In the genomic region with DNA sequence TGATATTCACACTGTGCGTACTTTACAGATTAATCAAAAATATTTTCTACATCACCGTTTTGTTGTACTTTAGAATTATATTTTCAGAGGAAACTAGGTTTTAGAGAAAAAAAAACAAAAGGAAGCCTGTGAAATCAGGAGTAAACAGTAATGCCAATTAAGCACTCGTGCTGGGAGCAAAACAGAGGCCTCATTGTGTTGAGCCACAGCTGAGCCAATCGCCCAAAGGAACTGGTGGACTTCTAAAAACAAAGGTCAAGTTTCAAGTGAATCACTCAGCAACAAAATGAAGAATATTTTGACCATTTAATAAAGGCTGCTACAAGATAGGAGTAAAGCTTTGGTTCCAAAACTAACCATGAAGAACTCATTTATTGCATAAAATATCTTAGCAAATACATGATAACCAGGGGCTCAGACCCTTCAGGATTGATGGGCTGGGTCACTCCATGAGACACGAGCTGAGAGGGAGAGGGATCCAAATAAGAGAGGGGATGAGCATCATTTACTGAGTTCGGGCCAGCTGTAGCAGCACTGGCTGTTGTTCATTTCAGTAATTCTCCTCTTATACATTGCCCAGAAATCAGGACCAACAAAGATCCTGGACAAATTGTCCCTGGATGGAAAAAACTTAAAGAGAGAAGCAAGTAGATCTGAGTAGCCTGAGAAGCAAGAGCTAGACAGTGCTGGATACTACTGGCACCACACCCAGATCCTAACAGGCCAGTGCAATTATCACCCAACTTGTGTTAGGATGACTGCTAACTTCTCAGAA, we compare ENCODE assay signal across 15 cellular contexts. TPM values are rescaled to one million over a fixed set of nuclear protein-coding genes. Genes with fewer than 3 reads are reported as not detected.
DNase-seq lines count a peak whose midpoint lies in the region; ATAC-seq and TF ChIP-seq lines count a peak whose summit lies in the region.
"Had no signal": no experiment of that assay in that cellular context is flagged by ENCODE, and none has a peak within 500 bp of the region (broad histone marks: within the 10 kb centered on the region; RNA-seq: fewer than 3 reads in every experiment).

No MANE protein-coding gene starts in this region.

- H3K27me3 ChIP-seq in dorsolateral prefrontal cortex, result no peaks in the 10 kb centered on the region

- H3K4me3 ChIP-seq in dorsolateral prefrontal cortex (peak overlapping the region in 22 of 59 donors; percentile 1 to 45 (median 16)), mucosa of descending colon (no peak overlapping the region)
- H3K4me3 ChIP-seq: coronary artery had no signal

- TF ChIP-seq CTCF in dorsolateral prefrontal cortex (IDR thresholded peaks at IDR 0.05 in 54 of 56, conservative IDR thresholded peaks at IDR 0.05 in 2 of 56; ENCODE audit: low read depth in 1 of 56, partially characterized antibody in 56 of 56), result peak in 3 of 56 donors; percentile 11 to 17 (median 15)
- no peak for TF ChIP-seq CTCF in mucosa of descending colon (IDR thresholded peaks at IDR 0.05)

- ATAC-seq in Right ventricle myocardium superior (ENCODE audit: poor library complexity), result peak; percentile 87
- no peak for ATAC-seq in mucosa of descending colon
- ATAC-seq in GM19324 (IDR thresholded peaks at IDR 0.05; ENCODE audit: low FRiP score, unreplicated experiment), result no peak
- ATAC-seq: natural killer cell had no signal

- H3K9me3 ChIP-seq in mucosa of descending colon, result no peaks in the 10 kb centered on the region

- H3K4me1 ChIP-seq in mucosa of descending colon (ENCODE audit: low read depth), result no peaks in the 10 kb centered on the region

- intact Hi-C loops in Right ventricle myocardium superior (cut with DNase I), result no loop called here
- intact Hi-C loops in cardiac septum (cut with DNase I), result no loop called here
- intact Hi-C loops in dorsolateral prefrontal cortex (cut with DNase I), result loop anchor here in 1 of 2 donors (2.0 kb wide), 1 partner anchor 20 kb away; no protein-coding TSS in a partner anchor
- intact Hi-C loops in mucosa of descending colon (cut with DNase I, micrococcal nuclease), result no loop called here

- H3K27ac ChIP-seq in dorsolateral prefrontal cortex (peak overlapping the region; percentile 77 to 99 (median 96)), temporal lobe (ENCODE audit: low read depth, low read length) (peak overlapping the region; percentile 100)

- no peaks in the 10 kb centered on the region for H3K36me3 ChIP-seq in mucosa of descending colon (ENCODE audit: low read depth)

- DNase-seq in Right ventricle myocardium superior, result no peak
- DNase-seq in cardiac septum (ENCODE audit: low spot score), result no peak
- DNase-seq in dorsolateral prefrontal cortex, result peak in 8 of 10 donors; percentile 56 to 80 (median 60)
- DNase-seq in midbrain (lab: John Stamatoyannopoulos, UW), result peak; percentile 83
- no peak for DNase-seq in NCI-H2196 treated with DMSO at 0.1 percent for 48 hours (lab: John Stamatoyannopoulos, UW; ENCODE audit: unreplicated experiment)
- DNase-seq in mucosa of descending colon, result no peak
- DNase-seq: activated CD4-positive, CD25-positive, alpha-beta regulatory T cell; COR-L47; HFFc6; kidney; natural killer cell; NCI-H187 had no signal

RNA-seq across cellular contexts. Expression of gene NALCN, which starts 8.3 kb away (rescaled TPM):
- 8.2 TPM for total RNA-seq in Right ventricle myocardium superior
- total RNA-seq in cardiac septum, result 2.3 TPM
- total RNA-seq in dorsolateral prefrontal cortex, result 100 to 1,000 TPM in 18 of 120 experiments, 10 to 100 TPM in 102; 73.7 to 113 (median 91.2) TPM
- 27.8 TPM for total RNA-seq in temporal lobe
- 1 to 10 TPM in 1 of 3 donors, under 1 TPM in 2; 0.10 to 1.4 (median 0.12) TPM for total RNA-seq in mucosa of descending colon
- total RNA-seq: natural killer cell had no signal

RNA-seq across cellular contexts. Expression of gene ITGBL1, which starts 27.9 kb away (rescaled TPM):
- total RNA-seq in Right ventricle myocardium superior (6.8 TPM), cardiac septum (9.2 TPM), dorsolateral prefrontal cortex (1 to 10 TPM in 82 of 120 experiments, under 1 TPM in 38; 0.22 to 5.3 (median 1.3) TPM), temporal lobe (2.2 TPM), mucosa of descending colon (1 to 10 TPM in 2 of 3 donors, under 1 TPM in 1; 0.06 to 2.3 (median 1.1) TPM)
- total RNA-seq: natural killer cell had no signal

Comparison
In these comparisons a context has a peak if more than half of its experiments do, and no peak if none do; other contexts are left out.
1. DNase-seq: peak in dorsolateral prefrontal cortex (8 of 10) and midbrain (single experiment); none in Right ventricle myocardium superior (single experiment), cardiac septum (single experiment), NCI-H2196 treated with DMSO at 0.1 percent for 48 hours (single experiment) and mucosa of descending colon (0 of 3).